ENCODE assay signal across 5 cellular contexts in genomic region chr20:55348201-55348600, GRCh38.
"Had no signal": no experiment of that assay in that cellular context is flagged by ENCODE, and none has a peak within 500 bp of the region (broad histone marks: within the 10 kb centered on the region; RNA-seq: fewer than 3 reads in every experiment).

No MANE protein-coding gene starts in this region.

- H3K4me3 ChIP-seq: GM23338 had no signal

- DNase-seq: H7, HCEC 1CT, KBM-7 had no signal

- H2AFZ ChIP-seq: GM23338 had no signal

- FAIRE-seq: HepG2 had no signal

- H3K4me2 ChIP-seq: GM23338 had no signal
